ENCODE assay signal across 17 cellular contexts in the genomic region with DNA sequence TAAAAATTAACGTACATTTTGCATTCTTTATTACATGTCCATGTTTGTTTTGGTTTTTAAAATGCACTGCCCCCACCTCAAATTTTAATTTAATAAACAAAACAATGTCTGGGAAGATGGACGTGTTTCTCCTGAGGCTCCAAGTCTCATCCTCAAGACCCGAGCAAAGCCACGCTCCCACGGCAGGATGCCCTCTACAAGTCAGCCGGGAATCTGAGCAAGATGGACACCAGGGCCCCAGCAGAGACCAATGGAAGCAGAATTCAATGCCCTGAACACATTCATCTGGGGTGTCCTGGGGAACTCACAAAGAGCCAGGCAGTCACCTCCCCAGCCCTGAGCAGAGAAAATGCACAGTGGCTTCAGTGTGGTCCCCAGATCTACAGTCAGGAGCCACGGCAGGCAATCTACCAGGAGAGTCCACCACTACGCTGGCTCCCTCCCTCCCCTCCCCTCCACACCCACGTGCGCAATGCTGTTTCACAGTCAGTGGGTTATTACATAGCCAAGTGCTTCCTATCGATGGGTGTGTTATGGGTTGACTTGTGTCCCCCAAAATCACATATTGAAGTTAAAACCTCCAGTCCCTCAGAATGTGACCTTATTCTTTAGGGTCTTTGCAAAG.
DNase-seq lines count a peak whose midpoint lies in the region; ATAC-seq and TF ChIP-seq lines count a peak whose summit lies in the region.
"Had no signal": no experiment of that assay in that cellular context is flagged by ENCODE, and none has a peak within 500 bp of the region (broad histone marks: within the 10 kb centered on the region; RNA-seq: fewer than 3 reads in every experiment).

No MANE protein-coding gene starts in this region.

- H3K9me3 ChIP-seq in heart right ventricle (peaks cover 0 to 6% (median 0%) of the 10 kb centered on the region in 11 donors), spleen (no peaks in the 10 kb centered on the region)

- no peak overlapping the region for H3K4me3 Mint-ChIP-seq in activated naive CD8-positive, alpha-beta T cell treated with anti-CD3 and anti-CD28 coated beads, Interleukin-2, amount 50 U/mL, for 24 hours
- no peak overlapping the region for H3K4me3 Mint-ChIP-seq in activated naive CD4-positive, alpha-beta T cell treated with anti-CD3 and anti-CD28 coated beads for 36 hours
- H3K4me3 Mint-ChIP-seq: CD4-positive, alpha-beta memory T cell had no signal

- CTCF ChIA-PET in activated naive CD4-positive, alpha-beta T cell treated with anti-CD3 and anti-CD28 coated beads for 36 hours (lab: Charles Lee) = no interaction called here

- H3K36me3 ChIP-seq in heart right ventricle (no peaks in the 10 kb centered on the region), spleen (no peaks in the 10 kb centered on the region)

- intact Hi-C loops in cardiac septum (cut with DNase I) (no loop called here), heart right ventricle (cut with DNase I) (no loop called here), posterior vena cava (cut with DNase I) (no loop called here), spleen (cut with DNase I; ENCODE audit: low total_unique reads) (no loop called here)
- intact Hi-C loops in activated naive CD4-positive, alpha-beta T cell treated with anti-CD3 and anti-CD28 coated beads for 36 hours (cut with micrococcal nuclease) = no loop called here

- H3K4me3 ChIP-seq in heart right ventricle (no peak overlapping the region), spleen (no peak overlapping the region)
- H3K4me3 ChIP-seq: GM23248 had no signal

- 82 to 83% methylated on average over 11 of the region's 11 CpGs for WGBS in heart right ventricle, 2 donors
- 74 to 87% (median 84%) methylated on average over 11 of the region's 11 CpGs for WGBS in spleen, 5 donors

- peaks cover 4% of the 10 kb centered on the region for H3K27me3 Mint-ChIP-seq in activated naive CD8-positive, alpha-beta T cell treated with anti-CD3 and anti-CD28 coated beads, Interleukin-2, amount 50 U/mL, for 24 hours
- H3K27me3 Mint-ChIP-seq in activated naive CD4-positive, alpha-beta T cell treated with anti-CD3 and anti-CD28 coated beads for 36 hours (ENCODE audit: low read depth) = no peaks in the 10 kb centered on the region

- no peak for TF ChIP-seq POLR2A in spleen (IDR thresholded peaks at IDR 0.05)

- H3K9me3 Mint-ChIP-seq in activated naive CD8-positive, alpha-beta T cell treated with anti-CD3 and anti-CD28 coated beads, Interleukin-2, amount 50 U/mL, for 24 hours = no peaks in the 10 kb centered on the region
- H3K9me3 Mint-ChIP-seq in activated naive CD4-positive, alpha-beta T cell treated with anti-CD3 and anti-CD28 coated beads for 36 hours = no peaks in the 10 kb centered on the region
- H3K9me3 Mint-ChIP-seq: CD4-positive, alpha-beta memory T cell had no signal

- H3K4me1 ChIP-seq in heart right ventricle = peaks cover 0 to 10% (median 0%) of the 10 kb centered on the region in 9 donors
- peaks cover 0 to 17% (median 5%) of the 10 kb centered on the region in 6 donors for H3K4me1 ChIP-seq in spleen

- H3K27ac ChIP-seq in heart right ventricle = no peak overlapping the region
- no peak overlapping the region for H3K27ac ChIP-seq in spleen

- DNase-seq in cardiac septum (ENCODE audit: low spot score) = peak; percentile 46
- no peak for DNase-seq in heart right ventricle
- peak; percentile 60 for DNase-seq in posterior vena cava (ENCODE audit: low spot score)
- peak; percentile 28 for DNase-seq in spleen
- DNase-seq in activated naive CD8-positive, alpha-beta T cell treated with anti-CD3 and anti-CD28 coated beads, Interleukin-2, amount 50 U/mL, for 24 hours = no peak
- no peak for DNase-seq in cerebellar nuclear complex (lab: John Stamatoyannopoulos, UW)
- DNase-seq in activated naive CD4-positive, alpha-beta T cell treated with anti-CD3 and anti-CD28 coated beads for 36 hours = no peak
- DNase-seq: C1 segment of cervical spinal cord; Calu3; CD4-positive, alpha-beta memory T cell; COR-L47; DMS53; DMS79 treated with DMSO at 0.1 percent for 48 hours; GF-D8; GM23248; H7; HCEC 1CT had no signal

- TF ChIP-seq CTCF in heart right ventricle (IDR thresholded peaks at IDR 0.05) = no peak
- TF ChIP-seq CTCF in spleen (IDR thresholded peaks at IDR 0.05 in 8 of 11, conservative IDR thresholded peaks at IDR 0.05 in 3 of 11) = no peak

- H3K4me1 Mint-ChIP-seq in activated naive CD8-positive, alpha-beta T cell treated with anti-CD3 and anti-CD28 coated beads, Interleukin-2, amount 50 U/mL, for 24 hours = no peaks in the 10 kb centered on the region
- H3K4me1 Mint-ChIP-seq in activated naive CD4-positive, alpha-beta T cell treated with anti-CD3 and anti-CD28 coated beads for 36 hours (ENCODE audit: low read depth) = no peaks in the 10 kb centered on the region
- H3K4me1 Mint-ChIP-seq: CD4-positive, alpha-beta memory T cell had no signal

- H3K27ac Mint-ChIP-seq in activated naive CD8-positive, alpha-beta T cell treated with anti-CD3 and anti-CD28 coated beads, Interleukin-2, amount 50 U/mL, for 24 hours = no peak overlapping the region
- no peak overlapping the region for H3K27ac Mint-ChIP-seq in activated naive CD4-positive, alpha-beta T cell treated with anti-CD3 and anti-CD28 coated beads for 36 hours
- H3K27ac Mint-ChIP-seq: CD4-positive, alpha-beta memory T cell had no signal

- ATAC-seq in heart right ventricle = no peak
- ATAC-seq in activated naive CD8-positive, alpha-beta T cell treated with anti-CD3 and anti-CD28 coated beads, Interleukin-2, amount 50 U/mL, for 24 hours = no peak

- no peaks in the 10 kb centered on the region for H3K36me3 Mint-ChIP-seq in activated naive CD8-positive, alpha-beta T cell treated with anti-CD3 and anti-CD28 coated beads, Interleukin-2, amount 50 U/mL, for 24 hours (ENCODE audit: low read depth)
- H3K36me3 Mint-ChIP-seq in activated naive CD4-positive, alpha-beta T cell treated with anti-CD3 and anti-CD28 coated beads for 36 hours (ENCODE audit: low read depth) = no peaks in the 10 kb centered on the region
- H3K36me3 Mint-ChIP-seq: CD4-positive, alpha-beta memory T cell had no signal

- H3K27me3 ChIP-seq in heart right ventricle (peaks cover 0 to 4% (median 0%) of the 10 kb centered on the region in 7 donors), spleen (replicated peaks in 1 of 7) (peaks cover 0 to 12% (median 0%) of the 10 kb centered on the region in 7 donors)

Comparison
In these comparisons a context has a peak if more than half of its experiments do, and no peak if none do; other contexts are left out.
1. DNase-seq: peak in cardiac septum (single experiment), posterior vena cava (single experiment) and spleen (single experiment); none in heart right ventricle (0 of 2), activated naive CD8-positive, alpha-beta T cell treated with anti-CD3 and anti-CD28 coated beads, Interleukin-2, amount 50 U/mL, for 24 hours (single experiment), cerebellar nuclear complex (0 of 2) and activated naive CD4-positive, alpha-beta T cell treated with anti-CD3 and anti-CD28 coated beads for 36 hours (single experiment).